In genomic region chr2:119544075-119545031, GRCh38 we compare ENCODE assay signal across 8 cellular contexts. TPM values are rescaled to one million over a fixed set of nuclear protein-coding genes. Genes with fewer than 3 reads are reported as not detected.
DNase-seq lines count a peak whose midpoint lies in the region; ATAC-seq and TF ChIP-seq lines count a peak whose summit lies in the region.

TSS of gene CFAP221 (plus strand) at chr2:119544449. CDS start at chr2:119546132, 1,683 bp downstream.

- H3K4me1 ChIP-seq in NT2/D1 (ENCODE audit: insufficient read depth, insufficient read length) = no peaks in the 10 kb centered on the region
- H3K4me1 ChIP-seq in parathyroid adenoma = no peaks in the 10 kb centered on the region
- peaks cover 0 to 5% of the 10 kb centered on the region in 2 donors for H3K4me1 ChIP-seq in uterus

- H3K9ac ChIP-seq in NT2/D1 (ENCODE audit: insufficient read length, low read depth) (peak within 1 kb of the TSS; percentile 85), parathyroid adenoma (peak within 1 kb of the TSS; percentile 20)

- peak within 1 kb of the TSS; percentile 93 for H3K4me2 ChIP-seq in parathyroid adenoma (ENCODE audit: low read length)

- no peak for TF ChIP-seq POLR2A in uterus (IDR thresholded peaks at IDR 0.05)

- H3K4me3 ChIP-seq in NT2/D1 (ENCODE audit: insufficient read length, low read depth) (peak within 1 kb of the TSS; percentile 75), parathyroid adenoma (ENCODE audit: low read depth, low read length) (peak within 1 kb of the TSS; percentile 66), uterus (peak within 1 kb of the TSS; percentile 27 to 49)

- intact Hi-C loops in left cardiac atrium (cut with DNase I) = no loop called here
- intact Hi-C loops in uterus (cut with DNase I; ENCODE audit: low total_unique reads) = no loop called here

- TF ChIP-seq CTCF in parathyroid adenoma (IDR thresholded peaks at IDR 0.05) (no peak), uterus (IDR thresholded peaks at IDR 0.05) (no peak)

- H2AFZ ChIP-seq in parathyroid adenoma = peak within 1 kb of the TSS; percentile 97

- H3K27me3 ChIP-seq in NT2/D1 (ENCODE audit: insufficient read depth, insufficient read length) (peaks cover 8% of the 10 kb centered on the region), parathyroid adenoma (ENCODE audit: control insufficient read depth, insufficient read depth, low read length) (no peaks in the 10 kb centered on the region), uterus (no peaks in the 10 kb centered on the region)

- peaks cover 3% of the 10 kb centered on the region; the same call in 1 of the 2 replicates for H3K9me3 ChIP-seq in NT2/D1 (ENCODE audit: insufficient read depth, low read length)
- H3K9me3 ChIP-seq in parathyroid adenoma (ENCODE audit: control insufficient read depth, low read length) = no peaks in the 10 kb centered on the region
- H3K9me3 ChIP-seq in uterus = no peaks in the 10 kb centered on the region

- ATAC-seq in GM19025 (IDR thresholded peaks at IDR 0.05; ENCODE audit: low read depth, unreplicated experiment) (peak; percentile 92), HG03520 (IDR thresholded peaks at IDR 0.05; ENCODE audit: unreplicated experiment) (peak; percentile 83), left cardiac atrium (peak; percentile 97 to 98)

- no peaks in the 10 kb centered on the region for H3K36me3 ChIP-seq in NT2/D1 (ENCODE audit: insufficient read depth, insufficient read length, low read length)
- H3K36me3 ChIP-seq in parathyroid adenoma (ENCODE audit: control insufficient read depth, insufficient read depth, low read length) = no peaks in the 10 kb centered on the region
- no peaks in the 10 kb centered on the region for H3K36me3 ChIP-seq in uterus

- H3K79me2 ChIP-seq in parathyroid adenoma = no peaks in the 10 kb centered on the region

- DNase-seq in AG08396 (ENCODE audit: low spot score) (peak; percentile 91), NT2/D1 (ENCODE audit: low read depth, low spot score) (peak; percentile 76), amniotic epithelial cell (ENCODE audit: low read depth) (peak; percentile 72), left cardiac atrium (peak; percentile 82), uterus (peak; percentile 32 to 42)

- H3K27ac ChIP-seq in parathyroid adenoma (no peak within 1 kb of the TSS), uterus (no peak within 1 kb of the TSS)

RNA-seq across cellular contexts. Expression of gene CFAP221, which starts in this region (rescaled TPM):
- total RNA-seq in left cardiac atrium (under 1 TPM; 0.91 to 0.97 TPM), uterus (1 to 10 TPM in 3 of 4 donors, under 1 TPM in 1; 0.51 to 5.0 (median 3.7) TPM)

Comparison
In these comparisons a context has a peak if more than half of its experiments do, and no peak if none do; other contexts are left out.
1. Peak in DNase-seq and ATAC-seq in left cardiac atrium; RNA of the gene not detected or under 1 TPM.
2. DNase-seq: peak in every context shown above with its lines; median percentile 91 in AG08396; 82 in left cardiac atrium; 76 in NT2/D1; 72 in amniotic epithelial cell; 37 in uterus.